20 cellular contexts compared by ENCODE assay signal in genomic region chr6:2134559-2134958, GRCh38.
"Had no signal": no experiment of that assay in that cellular context is flagged by ENCODE, and none has a peak within 500 bp of the region (broad histone marks: within the 10 kb centered on the region; RNA-seq: fewer than 3 reads in every experiment).

No MANE protein-coding gene starts in this region.

- H3K9me3 ChIP-seq: neutrophil, psoas muscle, right lobe of liver, tibial artery had no signal

- H3K4me2 ChIP-seq: hepatocyte had no signal

- ATAC-seq: left ventricle myocardium superior; naive thymus-derived CD4-positive, alpha-beta T cell; psoas muscle; right lobe of liver; stimulated activated memory B cell treated with anti-CD40 and anti-IgM and Interleukin-4, amounts not matched to agents 10 μg/mL and 1 μg/mL and 100 μg/mL, for 72 hours had no signal

- H3K27ac Mint-ChIP-seq: naive thymus-derived CD4-positive, alpha-beta T cell; nephron progenitor cell; stimulated activated memory B cell treated with anti-CD40 and anti-IgM and Interleukin-4, amounts not matched to agents 10 μg/mL and 1 μg/mL and 100 μg/mL, for 72 hours; stimulated activated naive CD8-positive, alpha-beta T cell treated with anti-CD3 and anti-CD28 coated beads, Interleukin-15, Interleukin-2, amounts not matched to agents 100 ng/mL and 50 ng/mL, for 24 hours had no signal

- H2AFZ ChIP-seq: hepatocyte had no signal

- H3K4me3 ChIP-seq: dorsolateral prefrontal cortex, hepatocyte, lung, psoas muscle, right lobe of liver, tibial artery had no signal

- H3K27ac ChIP-seq: dorsolateral prefrontal cortex, hepatocyte, neutrophil, psoas muscle, right lobe of liver, tibial artery had no signal

- H3K4me3 Mint-ChIP-seq: naive thymus-derived CD4-positive, alpha-beta T cell; nephron progenitor cell; stimulated activated memory B cell treated with anti-CD40 and anti-IgM and Interleukin-4, amounts not matched to agents 10 μg/mL and 1 μg/mL and 100 μg/mL, for 72 hours; stimulated activated naive CD8-positive, alpha-beta T cell treated with anti-CD3 and anti-CD28 coated beads, Interleukin-15, Interleukin-2, amounts not matched to agents 100 ng/mL and 50 ng/mL, for 24 hours had no signal

- DNase-seq: cortex of kidney; dorsolateral prefrontal cortex; effector CD8-positive, alpha-beta T cell; foreskin melanocyte; head of caudate nucleus; left colon; left ventricle myocardium superior; mesendoderm; naive thymus-derived CD4-positive, alpha-beta T cell; nephron progenitor cell; psoas muscle; retina; right lobe of liver; stimulated activated CD4-positive, alpha-beta T cell treated with anti-CD3 and anti-CD28 coated beads, Interleukin-4, amount 100 ng/mL, for 1 hour; tibial artery had no signal

- H3K36me3 Mint-ChIP-seq: stimulated activated memory B cell treated with anti-CD40 and anti-IgM and Interleukin-4, amounts not matched to agents 10 μg/mL and 1 μg/mL and 100 μg/mL, for 72 hours had no signal

- H3K4me1 ChIP-seq: psoas muscle, right lobe of liver had no signal

- H3K27me3 Mint-ChIP-seq: stimulated activated memory B cell treated with anti-CD40 and anti-IgM and Interleukin-4, amounts not matched to agents 10 μg/mL and 1 μg/mL and 100 μg/mL, for 72 hours; stimulated activated naive CD8-positive, alpha-beta T cell treated with anti-CD3 and anti-CD28 coated beads, Interleukin-15, Interleukin-2, amounts not matched to agents 100 ng/mL and 50 ng/mL, for 24 hours had no signal

- H3K36me3 ChIP-seq: neutrophil, right lobe of liver, tibial artery had no signal

- H3K27me3 ChIP-seq: dorsolateral prefrontal cortex, hepatocyte, neutrophil, right lobe of liver, tibial artery had no signal

- H3K9me3 Mint-ChIP-seq: naive thymus-derived CD4-positive, alpha-beta T cell; nephron progenitor cell; stimulated activated memory B cell treated with anti-CD40 and anti-IgM and Interleukin-4, amounts not matched to agents 10 μg/mL and 1 μg/mL and 100 μg/mL, for 72 hours; stimulated activated naive CD8-positive, alpha-beta T cell treated with anti-CD3 and anti-CD28 coated beads, Interleukin-15, Interleukin-2, amounts not matched to agents 100 ng/mL and 50 ng/mL, for 24 hours had no signal
